In genomic region chr6:95785785-95786184, GRCh38 we compare ENCODE assay signal across 21 cellular contexts.
DNase-seq lines count a peak whose midpoint lies in the region; ATAC-seq, FAIRE-seq and TF ChIP-seq lines count a peak whose summit lies in the region.
"Had no signal": no experiment of that assay in that cellular context is flagged by ENCODE, and none has a peak within 500 bp of the region (broad histone marks: within the 10 kb centered on the region; RNA-seq: fewer than 3 reads in every experiment).

No MANE protein-coding gene starts in this region.

- DNase-seq in D721Med (ENCODE audit: insufficient read length, low spot score) (no peak), SK-N-DZ (ENCODE audit: low spot score) (peak; percentile 66), SHP77 (lab: John Stamatoyannopoulos, UW) (no peak), hippocampal formation (lab: John Stamatoyannopoulos, UW) (no peak), NCI-H1092 (lab: John Stamatoyannopoulos, UW) (no peak), ureter (ENCODE audit: low spot score) (no peak)
- DNase-seq: 8988T, COR-L47, DMS153, GF-D8, H7, HFFc6, NCI-H1105 treated with DMSO at 0.1 percent for 48 hours, NCI-H1694, OCI-M1, SHP77 treated with DMSO at 0.1 percent for 48 hours, T-helper 1 cell had no signal

- FAIRE-seq in D721Med (lab: Jason Lieb, UNC): peak; percentile 97
- FAIRE-seq: GM12891 had no signal

- no peak for TF ChIP-seq CTCF in D721Med (IDR thresholded peaks at IDR 0.05; ENCODE audit: insufficient read depth, missing control alignments)

- ATAC-seq in GM21786 (IDR thresholded peaks at IDR 0.05; ENCODE audit: unreplicated experiment) (peak; percentile 54), HG03280 (IDR thresholded peaks at IDR 0.05; ENCODE audit: unreplicated experiment) (peak; percentile 53)
- ATAC-seq: SK-N-SH treated with all-trans-retinoic acid at 6 μM for 48 hours had no signal
